ENCODE assay signal across 18 cellular contexts in genomic region chr12:121455766-121456420, GRCh38. TPM values are rescaled to one million over a fixed set of nuclear protein-coding genes. Genes with fewer than 3 reads are reported as not detected.
DNase-seq lines count a peak whose midpoint lies in the region; ATAC-seq and TF ChIP-seq lines count a peak whose summit lies in the region.
"Had no signal": no experiment of that assay in that cellular context is flagged by ENCODE, and none has a peak within 500 bp of the region (broad histone marks: within the 10 kb centered on the region; RNA-seq: fewer than 3 reads in every experiment).

No MANE protein-coding gene starts in this region.

- no peak overlapping the region for H3K4me3 Mint-ChIP-seq in activated CD4-positive, alpha-beta T cell treated with anti-CD3 and anti-CD28 coated beads, Interleukin-2, amount 10 ng/mL, durations not matched to agents 24 days and 14 days
- no peak overlapping the region for H3K4me3 Mint-ChIP-seq in activated CD4-positive, alpha-beta T cell treated with anti-CD3 and anti-CD28 coated beads, Interleukin-2, amount 10 ng/mL, durations not matched to agents 7 days and 5 days
- H3K4me3 Mint-ChIP-seq in brain (no peak overlapping the region), natural killer cell (no peak overlapping the region)
- H3K4me3 Mint-ChIP-seq: GM23338 had no signal

- no peak overlapping the region for H3K9ac ChIP-seq in smooth muscle cell (ENCODE audit: low read depth)
- H3K9ac ChIP-seq: KMS-11 had no signal

- no peak overlapping the region for H2AFZ ChIP-seq in smooth muscle cell (ENCODE audit: low read depth)
- H2AFZ ChIP-seq: GM23338, PC-9 had no signal

- peak overlapping the region; percentile 23 for H3K27ac ChIP-seq in smooth muscle cell (ENCODE audit: low read depth)
- H3K27ac ChIP-seq: C4-2B, KMS-11, PC-9 had no signal

- no peaks in the 10 kb centered on the region for H3F3A ChIP-seq in smooth muscle cell (ENCODE audit: low read depth)

- intact Hi-C loops in activated CD4-positive, alpha-beta T cell treated with anti-CD3 and anti-CD28 coated beads, Interleukin-2, amount 10 ng/mL, durations not matched to agents 24 days and 14 days (cut with micrococcal nuclease), result no loop called here
- intact Hi-C loops in natural killer cell (cut with micrococcal nuclease), result no loop called here

- H3K9me3 Mint-ChIP-seq in activated CD4-positive, alpha-beta T cell treated with anti-CD3 and anti-CD28 coated beads, Interleukin-2, amount 10 ng/mL, durations not matched to agents 24 days and 14 days, result no peaks in the 10 kb centered on the region
- H3K9me3 Mint-ChIP-seq in activated CD4-positive, alpha-beta T cell treated with anti-CD3 and anti-CD28 coated beads, Interleukin-2, amount 10 ng/mL, durations not matched to agents 7 days and 5 days, result no peaks in the 10 kb centered on the region
- H3K9me3 Mint-ChIP-seq in brain (peaks cover 0 to 9% (median 3%) of the 10 kb centered on the region in 5 experiments), natural killer cell (no peaks in the 10 kb centered on the region)
- H3K9me3 Mint-ChIP-seq: GM23338 had no signal

- H3K27me3 Mint-ChIP-seq in activated CD4-positive, alpha-beta T cell treated with anti-CD3 and anti-CD28 coated beads, Interleukin-2, amount 10 ng/mL, durations not matched to agents 24 days and 14 days, result no peaks in the 10 kb centered on the region
- H3K27me3 Mint-ChIP-seq in activated CD4-positive, alpha-beta T cell treated with anti-CD3 and anti-CD28 coated beads, Interleukin-2, amount 10 ng/mL, durations not matched to agents 7 days and 5 days, result no peaks in the 10 kb centered on the region
- H3K27me3 Mint-ChIP-seq in brain (no peaks in the 10 kb centered on the region), natural killer cell (ENCODE audit: low read depth in 2 of 2) (no peaks in the 10 kb centered on the region)

- peak overlapping the region; percentile 29 for H3K27ac Mint-ChIP-seq in activated CD4-positive, alpha-beta T cell treated with anti-CD3 and anti-CD28 coated beads, Interleukin-2, amount 10 ng/mL, durations not matched to agents 24 days and 14 days
- H3K27ac Mint-ChIP-seq in activated CD4-positive, alpha-beta T cell treated with anti-CD3 and anti-CD28 coated beads, Interleukin-2, amount 10 ng/mL, durations not matched to agents 7 days and 5 days, result no peak overlapping the region
- H3K27ac Mint-ChIP-seq in brain (peak overlapping the region in 3 of 5 experiments; percentile 15 to 35 (median 22)), natural killer cell (peak overlapping the region in 1 of 2 donors; percentile 14)

- POLR2A ChIA-PET in activated CD4-positive, alpha-beta T cell treated with anti-CD3 and anti-CD28 coated beads, Interleukin-2, amount 10 ng/mL, durations not matched to agents 7 days and 5 days (lab: Charles Lee), result no interaction called here

- peaks cover 48% of the 10 kb centered on the region for H3K79me2 ChIP-seq in smooth muscle cell (ENCODE audit: low read depth)

- H3K4me3 ChIP-seq in smooth muscle cell, result no peak overlapping the region
- H3K4me3 ChIP-seq: GM23338, PC-9 had no signal

- CTCF ChIA-PET in activated CD4-positive, alpha-beta T cell treated with anti-CD3 and anti-CD28 coated beads, Interleukin-2, amount 10 ng/mL, durations not matched to agents 7 days and 5 days (lab: Charles Lee), result interaction anchor here (1.1 to 6.2 kb wide), 3 partner anchors 12 to 104 kb away, joined by 3 to 27 read pairs (median 9); partner anchors contain the start of gene ANAPC5

- DNase-seq in activated CD4-positive, alpha-beta T cell treated with anti-CD3 and anti-CD28 coated beads, Interleukin-2, amount 10 ng/mL, durations not matched to agents 24 days and 14 days, result no peak
- DNase-seq in activated CD4-positive, alpha-beta T cell treated with anti-CD3 and anti-CD28 coated beads, Interleukin-2, amount 10 ng/mL, durations not matched to agents 7 days and 5 days, result no peak
- no peak for DNase-seq in natural killer cell
- DNase-seq in smooth muscle cell (lab: John Stamatoyannopoulos, UW; ENCODE audit: unreplicated experiment), result no peak
- DNase-seq in erythroblast (lab: John Stamatoyannopoulos, UW), result no peak
- DNase-seq in left lobe of liver (ENCODE audit: low spot score), result no peak
- no peak for DNase-seq in UCSD-AML1 (lab: John Stamatoyannopoulos, UW; ENCODE audit: unreplicated experiment)
- DNase-seq: 8988T, COR-L47, NCI-H1092, NCI-H446, NCI-H748 treated with DMSO at 0.1 percent for 48 hours, PC-9 had no signal

- H3K4me2 ChIP-seq in smooth muscle cell, result no peak overlapping the region
- H3K4me2 ChIP-seq: GM23338, KMS-11, PC-9 had no signal

- H4K20me1 ChIP-seq in smooth muscle cell (ENCODE audit: low read depth), result peaks cover 78% of the 10 kb centered on the region

- 92% methylated on average over 23 of the region's 23 CpGs for WGBS in smooth muscle cell (ENCODE audit: low lambda C conversion rate)

- peaks cover 29% of the 10 kb centered on the region for H3K4me1 Mint-ChIP-seq in activated CD4-positive, alpha-beta T cell treated with anti-CD3 and anti-CD28 coated beads, Interleukin-2, amount 10 ng/mL, durations not matched to agents 24 days and 14 days
- peaks cover 43% of the 10 kb centered on the region for H3K4me1 Mint-ChIP-seq in activated CD4-positive, alpha-beta T cell treated with anti-CD3 and anti-CD28 coated beads, Interleukin-2, amount 10 ng/mL, durations not matched to agents 7 days and 5 days
- peaks cover 9% of the 10 kb centered on the region for H3K4me1 Mint-ChIP-seq in brain
- H3K4me1 Mint-ChIP-seq in natural killer cell, result peaks cover 49 to 51% of the 10 kb centered on the region in 2 donors

- H3K36me3 ChIP-seq in smooth muscle cell (ENCODE audit: low read depth), result no peaks in the 10 kb centered on the region

- H3K36me3 Mint-ChIP-seq in activated CD4-positive, alpha-beta T cell treated with anti-CD3 and anti-CD28 coated beads, Interleukin-2, amount 10 ng/mL, durations not matched to agents 24 days and 14 days (ENCODE audit: low read depth), result peaks cover 13% of the 10 kb centered on the region
- H3K36me3 Mint-ChIP-seq in activated CD4-positive, alpha-beta T cell treated with anti-CD3 and anti-CD28 coated beads, Interleukin-2, amount 10 ng/mL, durations not matched to agents 7 days and 5 days (ENCODE audit: low read depth), result peaks cover 18% of the 10 kb centered on the region
- H3K36me3 Mint-ChIP-seq in brain (peaks cover 54% of the 10 kb centered on the region), natural killer cell (no peaks in the 10 kb centered on the region)

- H3K9me3 ChIP-seq in smooth muscle cell (replicated peaks; ENCODE audit: low read depth), result no peaks in the 10 kb centered on the region

- no peaks in the 10 kb centered on the region for H3K27me3 ChIP-seq in smooth muscle cell (ENCODE audit: low read depth)

- no peaks in the 10 kb centered on the region for H3K4me1 ChIP-seq in smooth muscle cell (ENCODE audit: low read depth)

- ATAC-seq in natural killer cell (peak; percentile 47 to 53 (median 52)), left lobe of liver (no peak)
- ATAC-seq: GM23338, HepG2 had no signal

- no peak for TF ChIP-seq POLR2A in erythroblast (IDR thresholded peaks at IDR 0.05; ENCODE audit: low read length)

- TF ChIP-seq CTCF in brain (conservative IDR thresholded peaks at IDR 0.05) (no peak), natural killer cell (IDR thresholded peaks at IDR 0.05) (no peak), smooth muscle cell (IDR thresholded peaks at IDR 0.05; ENCODE audit: borderline replicate concordance, insufficient read depth, poor library complexity, severe bottlenecking) (no peak)

RNA-seq across cellular contexts. Expression of gene RNF34, which starts 56.0 kb away (rescaled TPM):
- 79.5 and 84.1 TPM in 2 replicates for total RNA-seq in activated CD4-positive, alpha-beta T cell treated with anti-CD3 and anti-CD28 coated beads, Interleukin-2, amount 10 ng/mL, durations not matched to agents 24 days and 14 days
- 10 to 100 TPM; 83.5 to 90.2 TPM for total RNA-seq in activated CD4-positive, alpha-beta T cell treated with anti-CD3 and anti-CD28 coated beads, Interleukin-2, amount 10 ng/mL, durations not matched to agents 7 days and 5 days
- polyA plus RNA-seq in brain (ENCODE audit: insufficient read depth, low read depth, low replicate concordance), result 30.0 TPM
- 10 to 100 TPM; 62.3 to 78.4 (median 73.4) TPM for total RNA-seq in natural killer cell
- total RNA-seq in smooth muscle cell, result 24.0 and 24.2 TPM in 2 replicates
- polyA plus RNA-seq in smooth muscle cell, result 19.4 and 24.7 TPM in 2 replicates
- total RNA-seq in left lobe of liver, result 9.9 TPM
